8 cellular contexts compared by ENCODE assay signal in the genomic region with DNA sequence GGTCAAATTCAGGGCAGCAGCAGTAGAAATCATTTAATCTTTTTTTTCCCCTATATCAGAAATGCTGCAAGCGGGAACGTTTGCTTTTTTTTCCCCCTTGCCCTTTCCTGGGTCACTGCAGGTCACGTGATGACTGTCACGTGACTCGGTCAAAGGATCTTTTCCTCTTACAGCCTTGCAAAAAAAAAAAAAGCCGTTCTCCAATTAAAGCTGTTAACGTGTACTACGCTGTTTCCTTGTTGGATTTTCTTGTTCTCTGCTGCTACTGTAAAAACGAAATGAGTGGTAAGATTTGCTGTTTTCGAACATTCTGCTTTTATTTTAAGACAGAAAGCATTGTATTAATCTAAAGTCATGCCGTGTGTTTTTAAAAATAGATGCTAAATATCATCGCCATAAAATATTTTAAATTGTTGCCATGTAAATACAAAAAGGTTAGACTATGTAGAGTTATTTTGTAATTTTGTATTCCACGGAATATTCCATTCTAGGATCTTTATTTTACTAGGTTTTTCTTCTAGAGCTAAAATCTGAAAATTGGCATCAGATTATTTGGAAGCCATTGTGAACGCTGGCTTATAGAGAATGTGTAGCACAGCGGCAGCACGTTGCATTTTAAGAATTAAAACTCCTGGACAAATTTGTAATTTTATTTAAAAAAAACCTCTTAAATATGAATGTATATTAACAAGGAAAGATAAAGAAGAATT.
A peak's percentile ranks its signal among the peaks of the same experiment; 100 is the strongest.
DNase-seq lines count a peak whose midpoint lies in the region; ATAC-seq and TF ChIP-seq lines count a peak whose summit lies in the region.

No MANE protein-coding gene starts in this region.

- H3K4me1 Mint-ChIP-seq in activated T-helper 17 cell treated with anti-CD3 and anti-CD28 coated beads, Interleukin-2, amount 50 U/mL, for 72 hours: peaks cover 17% of the 10 kb centered on the region
- peaks cover 23% of the 10 kb centered on the region for H3K4me1 Mint-ChIP-seq in nephron

- no peaks in the 10 kb centered on the region for H3K9me3 Mint-ChIP-seq in activated T-helper 17 cell treated with anti-CD3 and anti-CD28 coated beads, Interleukin-2, amount 50 U/mL, for 72 hours
- no peaks in the 10 kb centered on the region for H3K9me3 Mint-ChIP-seq in nephron

- TF ChIP-seq EP300 in Ishikawa (IDR thresholded peaks at IDR 0.05; ENCODE audit: borderline replicate concordance): peak; percentile 35; the same call in 1 of the 2 replicates

- H3K27me3 Mint-ChIP-seq in activated T-helper 17 cell treated with anti-CD3 and anti-CD28 coated beads, Interleukin-2, amount 50 U/mL, for 72 hours: no peaks in the 10 kb centered on the region
- no peaks in the 10 kb centered on the region for H3K27me3 Mint-ChIP-seq in nephron (ENCODE audit: low read depth)

- DNase-seq in 8988T: peak; percentile 6
- peak; percentile 89 for DNase-seq in RPMI7951 (ENCODE audit: low read depth)
- peak; percentile 93 for DNase-seq in fibroblast of the aortic adventitia (ENCODE audit: low read depth)
- DNase-seq in stimulated activated naive CD4-positive, alpha-beta T cell (lab: John Stamatoyannopoulos, UW): peak; percentile 35 to 76 (median 66)

- ATAC-seq in GM18907 (IDR thresholded peaks at IDR 0.05; ENCODE audit: unreplicated experiment): peak; percentile 71
- ATAC-seq in activated T-helper 17 cell treated with anti-CD3 and anti-CD28 coated beads, Interleukin-2, amount 50 U/mL, for 72 hours (replicated peaks): peak; percentile 91

- peak overlapping the region; percentile 72 for H3K4me3 ChIP-seq in fibroblast of the aortic adventitia (ENCODE audit: low read depth, low read length)

- peak overlapping the region; percentile 88 for H3K4me3 Mint-ChIP-seq in activated T-helper 17 cell treated with anti-CD3 and anti-CD28 coated beads, Interleukin-2, amount 50 U/mL, for 72 hours
- peak overlapping the region; percentile 91 to 97 (median 94) for H3K4me3 Mint-ChIP-seq in nephron

- H3K36me3 Mint-ChIP-seq in activated T-helper 17 cell treated with anti-CD3 and anti-CD28 coated beads, Interleukin-2, amount 50 U/mL, for 72 hours (ENCODE audit: low read depth): peaks cover 16% of the 10 kb centered on the region
- H3K36me3 Mint-ChIP-seq in nephron (ENCODE audit: low read depth): peaks cover 5% of the 10 kb centered on the region

- TF ChIP-seq RAD21 in Ishikawa (IDR thresholded peaks at IDR 0.05; ENCODE audit: low read depth): no peak

- TF ChIP-seq CTCF in fibroblast of the aortic adventitia (IDR thresholded peaks at IDR 0.05; ENCODE audit: insufficient read depth, low read length): no peak
- no peak for TF ChIP-seq CTCF in nephron (IDR thresholded peaks at IDR 0.05; ENCODE audit: unreplicated experiment in 3 of 3)

- H3K27ac Mint-ChIP-seq in activated T-helper 17 cell treated with anti-CD3 and anti-CD28 coated beads, Interleukin-2, amount 50 U/mL, for 72 hours: peak overlapping the region; percentile 92
- H3K27ac Mint-ChIP-seq in nephron: peak overlapping the region; percentile 97

TF ChIP-seq in Ishikawa, 13 proteins besides CTCF, POLR2A, EP300 and RAD21:
- TF ChIP-seq ZBTB7A (IDR thresholded peaks at IDR 0.05; ENCODE audit: low read depth) (no peak), TCF12 (IDR thresholded peaks at IDR 0.05; ENCODE audit: low read depth) (no peak), NFIC (IDR thresholded peaks at IDR 0.05) (peak; percentile 23; the same call in 1 of the 2 replicates), CEBPB (IDR thresholded peaks at IDR 0.05) (no peak), CREB1 (IDR thresholded peaks at IDR 0.05; ENCODE audit: low read depth) (no peak; the same call in 1 of the 2 replicates), EGR1 (IDR thresholded peaks at IDR 0.05) (no peak), YY1 (IDR thresholded peaks at IDR 0.05; ENCODE audit: low read depth) (no peak; the same call in 1 of the 2 replicates), TEAD4 (IDR thresholded peaks at IDR 0.05) (no peak), FOXM1 (IDR thresholded peaks at IDR 0.05; ENCODE audit: borderline replicate concordance, low read depth) (no peak), TAF1 (IDR thresholded peaks at IDR 0.05; ENCODE audit: low read depth) (peak; percentile 46; the same call in 1 of the 2 replicates)
- TF ChIP-seq, protein P1, sequence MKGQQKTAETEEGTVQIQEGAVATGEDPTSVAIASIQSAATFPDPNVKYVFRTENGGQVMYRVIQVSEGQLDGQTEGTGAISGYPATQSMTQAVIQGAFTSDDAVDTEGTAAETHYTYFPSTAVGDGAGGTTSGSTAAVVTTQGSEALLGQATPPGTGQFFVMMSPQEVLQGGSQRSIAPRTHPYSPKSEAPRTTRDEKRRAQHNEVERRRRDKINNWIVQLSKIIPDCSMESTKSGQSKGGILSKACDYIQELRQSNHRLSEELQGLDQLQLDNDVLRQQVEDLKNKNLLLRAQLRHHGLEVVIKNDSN (IDR thresholded peaks at IDR 0.05): peak; percentile 98
- TF ChIP-seq, protein P2, sequence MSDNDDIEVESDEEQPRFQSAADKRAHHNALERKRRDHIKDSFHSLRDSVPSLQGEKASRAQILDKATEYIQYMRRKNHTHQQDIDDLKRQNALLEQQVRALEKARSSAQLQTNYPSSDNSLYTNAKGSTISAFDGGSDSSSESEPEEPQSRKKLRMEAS (IDR thresholded peaks at IDR 0.05): peak; percentile 57
- TF ChIP-seq, protein P3, sequence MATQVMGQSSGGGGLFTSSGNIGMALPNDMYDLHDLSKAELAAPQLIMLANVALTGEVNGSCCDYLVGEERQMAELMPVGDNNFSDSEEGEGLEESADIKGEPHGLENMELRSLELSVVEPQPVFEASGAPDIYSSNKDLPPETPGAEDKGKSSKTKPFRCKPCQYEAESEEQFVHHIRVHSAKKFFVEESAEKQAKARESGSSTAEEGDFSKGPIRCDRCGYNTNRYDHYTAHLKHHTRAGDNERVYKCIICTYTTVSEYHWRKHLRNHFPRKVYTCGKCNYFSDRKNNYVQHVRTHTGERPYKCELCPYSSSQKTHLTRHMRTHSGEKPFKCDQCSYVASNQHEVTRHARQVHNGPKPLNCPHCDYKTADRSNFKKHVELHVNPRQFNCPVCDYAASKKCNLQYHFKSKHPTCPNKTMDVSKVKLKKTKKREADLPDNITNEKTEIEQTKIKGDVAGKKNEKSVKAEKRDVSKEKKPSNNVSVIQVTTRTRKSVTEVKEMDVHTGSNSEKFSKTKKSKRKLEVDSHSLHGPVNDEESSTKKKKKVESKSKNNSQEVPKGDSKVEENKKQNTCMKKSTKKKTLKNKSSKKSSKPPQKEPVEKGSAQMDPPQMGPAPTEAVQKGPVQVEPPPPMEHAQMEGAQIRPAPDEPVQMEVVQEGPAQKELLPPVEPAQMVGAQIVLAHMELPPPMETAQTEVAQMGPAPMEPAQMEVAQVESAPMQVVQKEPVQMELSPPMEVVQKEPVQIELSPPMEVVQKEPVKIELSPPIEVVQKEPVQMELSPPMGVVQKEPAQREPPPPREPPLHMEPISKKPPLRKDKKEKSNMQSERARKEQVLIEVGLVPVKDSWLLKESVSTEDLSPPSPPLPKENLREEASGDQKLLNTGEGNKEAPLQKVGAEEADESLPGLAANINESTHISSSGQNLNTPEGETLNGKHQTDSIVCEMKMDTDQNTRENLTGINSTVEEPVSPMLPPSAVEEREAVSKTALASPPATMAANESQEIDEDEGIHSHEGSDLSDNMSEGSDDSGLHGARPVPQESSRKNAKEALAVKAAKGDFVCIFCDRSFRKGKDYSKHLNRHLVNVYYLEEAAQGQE (IDR thresholded peaks at IDR 0.05; ENCODE audit: low read depth): no peak

Comparison
In these comparisons a context has a peak if more than half of its experiments do, and no peak if none do; other contexts are left out.
1. Peak in every context shown above with its lines: DNase-seq, ATAC-seq and H3K4me3 ChIP-seq.
2. DNase-seq: peak in every context shown above with its lines; median percentile 93 in fibroblast of the aortic adventitia; 89 in RPMI7951; 66 in stimulated activated naive CD4-positive, alpha-beta T cell; 6 in 8988T.